ENCODE assay signal across 27 cellular contexts in the genomic region with DNA sequence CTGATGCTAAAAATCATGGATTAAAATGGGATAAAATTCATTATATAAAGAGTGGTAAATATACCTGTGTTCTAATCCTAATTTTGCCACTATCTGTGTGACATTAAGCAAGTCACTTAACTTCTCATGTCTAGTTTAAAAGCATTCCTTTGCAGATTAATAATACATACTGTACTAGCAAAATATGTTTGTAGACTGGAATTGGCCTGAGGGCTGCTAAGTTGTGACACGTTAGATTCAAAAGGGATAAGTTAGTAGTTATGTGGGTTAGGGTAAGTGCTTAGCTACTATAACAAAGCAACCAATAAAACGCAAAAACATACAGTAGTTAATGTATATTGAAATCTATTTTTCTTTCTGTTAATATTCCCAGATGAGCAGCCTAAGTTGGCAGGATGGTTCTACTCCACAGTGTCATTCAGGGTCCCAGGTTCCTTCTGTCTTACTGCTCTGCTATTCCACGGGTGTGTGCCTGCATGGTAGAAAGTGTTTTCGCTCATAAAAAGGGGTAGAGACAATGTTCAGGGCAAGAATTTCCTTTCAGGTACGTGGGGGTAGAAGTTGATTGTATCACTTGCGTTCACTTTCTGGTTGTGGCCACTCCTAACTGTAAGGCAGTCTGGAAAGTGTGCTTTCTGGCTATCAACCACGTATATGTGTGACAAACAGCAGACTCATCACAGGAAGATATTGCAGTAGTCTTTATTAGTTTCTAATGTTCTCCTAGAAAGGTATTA.
DNase-seq lines count a peak whose midpoint lies in the region; ATAC-seq, FAIRE-seq and TF ChIP-seq lines count a peak whose summit lies in the region.
"Had no signal": no experiment of that assay in that cellular context is flagged by ENCODE, and none has a peak within 500 bp of the region (broad histone marks: within the 10 kb centered on the region; RNA-seq: fewer than 3 reads in every experiment).

No MANE protein-coding gene starts in this region.

- in situ Hi-C loops in HepG2 (cut with HindIII; ENCODE audit: extremely low pct_ligation_motif_present, low pct_unique_long_range_greater_than_20kb): no loop called here

- no peaks in the 10 kb centered on the region for H3K9me3 ChIP-seq in HepG2 (ENCODE audit: low read length)
- H3K9me3 ChIP-seq: ascending aorta, gastroesophageal sphincter had no signal

- intact Hi-C loops in activated CD4-positive, alpha-beta T cell treated with anti-CD3 and anti-CD28 coated beads for 36 hours (cut with DNase I, micrococcal nuclease): loop anchor here in 1 of 2 experiments (5.0 kb wide), 1 partner anchor 245 kb away; no protein-coding TSS in a partner anchor
- intact Hi-C loops in Calu3 (cut with micrococcal nuclease; ENCODE audit: unreplicated experiment): no loop called here
- intact Hi-C loops in HepG2 (cut with micrococcal nuclease; ENCODE audit: unreplicated experiment): no loop called here

- no peak for TF ChIP-seq CTCF in Calu3 (IDR thresholded peaks at IDR 0.05; ENCODE audit: unreplicated experiment)
- no peak for TF ChIP-seq CTCF in HepG2 (CRISPR knock-in tag; IDR thresholded peaks at IDR 0.05)

- H3K27me3 ChIP-seq in HepG2 (ENCODE audit: control insufficient read depth in 1 of 2, insufficient read depth in 2 of 2, low read length in 2 of 2): no peaks in the 10 kb centered on the region
- H3K27me3 ChIP-seq: ascending aorta, gastroesophageal sphincter, hepatocyte had no signal

- H2AFZ ChIP-seq in HepG2 (ENCODE audit: low read length): no peak overlapping the region
- H2AFZ ChIP-seq: hepatocyte had no signal

- TF ChIP-seq EP300 in HepG2 (IDR thresholded peaks at IDR 0.05; ENCODE audit: low read depth in 2 of 2, low read length in 2 of 2) (no peak), HepG2 (CRISPR knock-in tag; IDR thresholded peaks at IDR 0.05; ENCODE audit: borderline replicate concordance) (no peak)

- BruUV-seq in Calu3 (replicated peaks; lab: Mats Ljungman, UMichigan) (no TSS peak), HepG2 (replicated peaks; lab: Mats Ljungman, UMichigan) (no TSS peak)

- H3K4me3 ChIP-seq in HepG2 (replicated peaks in 1 of 3; ENCODE audit: insufficient read depth in 1 of 3, low read depth in 2 of 3, low read length in 3 of 3): no peak overlapping the region
- H3K4me3 ChIP-seq: ascending aorta, gastroesophageal sphincter, hepatocyte had no signal

- peak overlapping the region; percentile 37 for H3K27ac Mint-ChIP-seq in activated CD4-positive, alpha-beta T cell treated with anti-CD3 and anti-CD28 coated beads for 36 hours
- H3K27ac Mint-ChIP-seq in activated CD4-positive, alpha-beta T cell treated with anti-CD3 and anti-CD28 coated beads, Interleukin-2, amount 10 ng/mL, durations not matched to agents 7 days and 5 days: no peak overlapping the region
- peak overlapping the region; percentile 27 for H3K27ac Mint-ChIP-seq in Calu3 (ENCODE audit: unreplicated experiment)
- H3K27ac Mint-ChIP-seq in activated T-helper 17 cell treated with anti-CD3 and anti-CD28 coated beads, Interleukin-2, amount 50 U/mL, for 72 hours: peak overlapping the region; percentile 89
- H3K27ac Mint-ChIP-seq: activated CD8-positive, alpha-beta memory T cell treated with anti-CD3 and anti-CD28 coated beads, Interleukin-2, amount 10 ng/mL, durations not matched to agents 7 days and 5 days; CD4-positive, alpha-beta memory T cell; endodermal cell; stimulated activated naive B cell treated with anti-CD40 and anti-IgM and Interleukin-4, amounts not matched to agents 10 μg/mL and 1 μg/mL and 100 μg/mL, for 72 hours had no signal

- 93% methylated on average over 7 of the region's 7 CpGs for WGBS in HepG2 (ENCODE audit: low lambda C conversion rate)

- peaks cover 28% of the 10 kb centered on the region for H4K20me1 ChIP-seq in HepG2 (ENCODE audit: insufficient read depth, low read length)

- no peak for FAIRE-seq in HepG2 (lab: Jason Lieb, UNC)
- FAIRE-seq: G401.6, H1 had no signal

- H3K27ac ChIP-seq in HepG2 (ENCODE audit: extremely low read length, insufficient read depth, low read length): no peak overlapping the region
- H3K27ac ChIP-seq: hepatocyte had no signal

- ATAC-seq in activated CD4-positive, alpha-beta T cell treated with anti-CD3 and anti-CD28 coated beads for 36 hours: no peak
- peak; percentile 25 for ATAC-seq in activated T-helper 17 cell treated with anti-CD3 and anti-CD28 coated beads, Interleukin-2, amount 50 U/mL, for 72 hours (replicated peaks)
- ATAC-seq in HepG2 (no peak), HG03469 (IDR thresholded peaks at IDR 0.05; ENCODE audit: unreplicated experiment) (no peak)
- ATAC-seq: activated CD8-positive, alpha-beta memory T cell treated with anti-CD3 and anti-CD28 coated beads, Interleukin-2, amount 10 ng/mL, durations not matched to agents 7 days and 5 days; gastroesophageal sphincter; right cardiac atrium; stimulated activated naive B cell treated with anti-CD40 and anti-IgM and Interleukin-4, amounts not matched to agents 10 μg/mL and 1 μg/mL and 100 μg/mL, for 72 hours had no signal

- TF ChIP-seq RAD21 in HepG2 (CRISPR knock-in tag; IDR thresholded peaks at IDR 0.05): no peak

- H3K36me3 ChIP-seq in HepG2 (replicated peaks in 1 of 2; ENCODE audit: control insufficient read depth in 1 of 2, insufficient read depth in 2 of 2, low read length in 2 of 2): 0 out of 5 replicates have a peak, but pooled peaks cover 0 to 3% of the 10 kb centered on the region in 2 experiments
- H3K36me3 ChIP-seq: ascending aorta, gastroesophageal sphincter had no signal

- no peak overlapping the region for H3K9ac ChIP-seq in HepG2 (ENCODE audit: insufficient read depth, low read depth, low read length)

- CTCF ChIA-PET in activated CD4-positive, alpha-beta T cell treated with anti-CD3 and anti-CD28 coated beads for 36 hours (lab: Charles Lee): interaction anchor here (2.6 kb wide), 1 partner anchor 20 kb away, joined by 6 read pairs; no protein-coding TSS in a partner anchor
- CTCF ChIA-PET in activated CD4-positive, alpha-beta T cell treated with anti-CD3 and anti-CD28 coated beads, Interleukin-2, amount 10 ng/mL, durations not matched to agents 7 days and 5 days (lab: Charles Lee): no interaction called here
- CTCF ChIA-PET in Calu3 (lab: Charles Lee) (no interaction called here), HepG2 (lab: Yijun Ruan, JAX; ENCODE audit: low intra/inter-chr PET ratio, low total read pairs) (no interaction called here)

- peaks cover 31% of the 10 kb centered on the region for H3K79me2 ChIP-seq in HepG2 (ENCODE audit: insufficient read depth, low read length)
- H3K79me2 ChIP-seq: hepatocyte had no signal

- no peaks in the 10 kb centered on the region for H3K36me3 Mint-ChIP-seq in activated CD4-positive, alpha-beta T cell treated with anti-CD3 and anti-CD28 coated beads for 36 hours (ENCODE audit: low read depth)
- H3K36me3 Mint-ChIP-seq in activated CD4-positive, alpha-beta T cell treated with anti-CD3 and anti-CD28 coated beads, Interleukin-2, amount 10 ng/mL, durations not matched to agents 7 days and 5 days (ENCODE audit: low read depth): no peaks in the 10 kb centered on the region
- H3K36me3 Mint-ChIP-seq in Calu3 (ENCODE audit: insufficient read depth, unreplicated experiment): no peaks in the 10 kb centered on the region
- no peaks in the 10 kb centered on the region for H3K36me3 Mint-ChIP-seq in activated T-helper 17 cell treated with anti-CD3 and anti-CD28 coated beads, Interleukin-2, amount 50 U/mL, for 72 hours (ENCODE audit: low read depth)
- H3K36me3 Mint-ChIP-seq: CD4-positive, alpha-beta memory T cell; stimulated activated naive B cell treated with anti-CD40 and anti-IgM and Interleukin-4, amounts not matched to agents 10 μg/mL and 1 μg/mL and 100 μg/mL, for 72 hours had no signal

- H3K9me3 Mint-ChIP-seq in activated CD4-positive, alpha-beta T cell treated with anti-CD3 and anti-CD28 coated beads for 36 hours (ENCODE audit: low read depth): no peaks in the 10 kb centered on the region
- H3K9me3 Mint-ChIP-seq in activated CD4-positive, alpha-beta T cell treated with anti-CD3 and anti-CD28 coated beads, Interleukin-2, amount 10 ng/mL, durations not matched to agents 7 days and 5 days: no peaks in the 10 kb centered on the region
- H3K9me3 Mint-ChIP-seq in Calu3 (ENCODE audit: low read depth, unreplicated experiment): no peaks in the 10 kb centered on the region
- H3K9me3 Mint-ChIP-seq in activated T-helper 17 cell treated with anti-CD3 and anti-CD28 coated beads, Interleukin-2, amount 50 U/mL, for 72 hours: no peaks in the 10 kb centered on the region
- H3K9me3 Mint-ChIP-seq: activated T-helper 2 cell treated with anti-CD3 and anti-CD28 coated beads, Interferon-gamma antibody, Interleukin-2, Interleukin-4, amounts not matched to agents 10 μg/mL and 5 μg/mL and 100 μg/mL, durations not matched to agents 14 hours and 24 hours and 36 hours; CD4-positive, alpha-beta memory T cell; stimulated activated naive B cell treated with anti-CD40 and anti-IgM and Interleukin-4, amounts not matched to agents 10 μg/mL and 1 μg/mL and 100 μg/mL, for 72 hours had no signal

- POLR2A ChIA-PET in activated CD4-positive, alpha-beta T cell treated with anti-CD3 and anti-CD28 coated beads for 36 hours (lab: Charles Lee): no interaction called here
- POLR2A ChIA-PET in activated CD4-positive, alpha-beta T cell treated with anti-CD3 and anti-CD28 coated beads, Interleukin-2, amount 10 ng/mL, durations not matched to agents 7 days and 5 days (lab: Charles Lee): no interaction called here
- POLR2A ChIA-PET in HepG2 (lab: Yijun Ruan, JAX): no interaction called here

- no peak for DNase-seq in activated CD4-positive, alpha-beta T cell treated with anti-CD3 and anti-CD28 coated beads for 36 hours
- no peak for DNase-seq in activated CD4-positive, alpha-beta T cell treated with anti-CD3 and anti-CD28 coated beads, Interleukin-2, amount 10 ng/mL, durations not matched to agents 7 days and 5 days
- DNase-seq in Calu3 (no peak), HepG2 (ENCODE audit: low spot score) (no peak), hippocampal formation (lab: John Stamatoyannopoulos, UW) (no peak)
- no peak for DNase-seq in stimulated activated naive CD4-positive, alpha-beta T cell treated with Interleukin-2 at 50 U/mL for 16 hours (lab: John Stamatoyannopoulos, UW)
- DNase-seq: activated CD4-positive, alpha-beta T cell treated with anti-CD3 and anti-CD28 coated beads for 4 hours; activated CD8-positive, alpha-beta memory T cell treated with anti-CD3 and anti-CD28 coated beads, Interleukin-2, amount 10 ng/mL, durations not matched to agents 7 days and 5 days; CD4-positive, alpha-beta memory T cell; central memory CD4-positive, alpha-beta T cell; endodermal cell; IMR-90; left colon; NCI-H187; NCI-H226; right cardiac atrium; SIG-M5; stimulated activated CD4-positive, alpha-beta T cell treated with anti-CD3 and anti-CD28 coated beads, Interleukin-4, amount 100 ng/mL, for 1 hour; stimulated activated naive B cell treated with anti-CD40 and anti-IgM and Interleukin-4, amounts not matched to agents 10 μg/mL and 1 μg/mL and 100 μg/mL, for 72 hours had no signal

- no peak overlapping the region for H3K4me2 ChIP-seq in HepG2 (ENCODE audit: low read depth, low read length)
- H3K4me2 ChIP-seq: hepatocyte had no signal

- peaks cover 60% of the 10 kb centered on the region for H3K4me1 ChIP-seq in HepG2 (ENCODE audit: insufficient read depth, low read length)

- H3K27me3 Mint-ChIP-seq in activated CD4-positive, alpha-beta T cell treated with anti-CD3 and anti-CD28 coated beads for 36 hours: peaks cover 13% of the 10 kb centered on the region
- peaks cover 4% of the 10 kb centered on the region for H3K27me3 Mint-ChIP-seq in activated CD4-positive, alpha-beta T cell treated with anti-CD3 and anti-CD28 coated beads, Interleukin-2, amount 10 ng/mL, durations not matched to agents 7 days and 5 days
- no peaks in the 10 kb centered on the region for H3K27me3 Mint-ChIP-seq in Calu3 (ENCODE audit: unreplicated experiment)
- H3K27me3 Mint-ChIP-seq in activated T-helper 17 cell treated with anti-CD3 and anti-CD28 coated beads, Interleukin-2, amount 50 U/mL, for 72 hours: no peaks in the 10 kb centered on the region
- H3K27me3 Mint-ChIP-seq: activated CD8-positive, alpha-beta memory T cell treated with anti-CD3 and anti-CD28 coated beads, Interleukin-2, amount 10 ng/mL, durations not matched to agents 7 days and 5 days; CD4-positive, alpha-beta memory T cell had no signal

- TF ChIP-seq POLR2A in HepG2 (IDR thresholded peaks at IDR 0.05; ENCODE audit: insufficient read depth in 1 of 2, low read depth in 2 of 2, low read length in 2 of 2): no peak

- no peak overlapping the region for H3K4me3 Mint-ChIP-seq in activated CD4-positive, alpha-beta T cell treated with anti-CD3 and anti-CD28 coated beads for 36 hours
- H3K4me3 Mint-ChIP-seq in activated CD4-positive, alpha-beta T cell treated with anti-CD3 and anti-CD28 coated beads, Interleukin-2, amount 10 ng/mL, durations not matched to agents 7 days and 5 days: no peak overlapping the region
- no peak overlapping the region for H3K4me3 Mint-ChIP-seq in Calu3 (ENCODE audit: low read depth, unreplicated experiment)
- peak overlapping the region; percentile 9 for H3K4me3 Mint-ChIP-seq in activated T-helper 17 cell treated with anti-CD3 and anti-CD28 coated beads, Interleukin-2, amount 50 U/mL, for 72 hours
- H3K4me3 Mint-ChIP-seq: activated CD8-positive, alpha-beta memory T cell treated with anti-CD3 and anti-CD28 coated beads, Interleukin-2, amount 10 ng/mL, durations not matched to agents 7 days and 5 days; CD4-positive, alpha-beta memory T cell; endodermal cell; stimulated activated naive B cell treated with anti-CD40 and anti-IgM and Interleukin-4, amounts not matched to agents 10 μg/mL and 1 μg/mL and 100 μg/mL, for 72 hours had no signal

- H3K4me1 Mint-ChIP-seq in activated CD4-positive, alpha-beta T cell treated with anti-CD3 and anti-CD28 coated beads for 36 hours: peaks cover 56% of the 10 kb centered on the region
- H3K4me1 Mint-ChIP-seq in activated CD4-positive, alpha-beta T cell treated with anti-CD3 and anti-CD28 coated beads, Interleukin-2, amount 10 ng/mL, durations not matched to agents 7 days and 5 days: peaks cover 15% of the 10 kb centered on the region
- peaks cover 40% of the 10 kb centered on the region for H3K4me1 Mint-ChIP-seq in Calu3 (ENCODE audit: low read depth, unreplicated experiment)
- peaks cover 17% of the 10 kb centered on the region for H3K4me1 Mint-ChIP-seq in activated T-helper 17 cell treated with anti-CD3 and anti-CD28 coated beads, Interleukin-2, amount 50 U/mL, for 72 hours
